ENCODE assay signal across 1 cellular context in genomic region chr2:65477590-65477989, GRCh38.
A peak's percentile ranks its signal among the peaks of the same experiment; 100 is the strongest.
TF ChIP-seq lines count a peak whose summit lies in the region.

No MANE protein-coding gene starts in this region.

TF ChIP-seq in K562, 482 proteins besides CTCF, POLR2A, EP300 and RAD21 (continued from another document):
- TF ChIP-seq TAF1 (IDR thresholded peaks at IDR 0.05; ENCODE audit: control insufficient read depth, extremely low read depth, insufficient read depth, low read length, severe bottlenecking), result no peak
- no peak for TF ChIP-seq MLLT1 (IDR thresholded peaks at IDR 0.05)
- TF ChIP-seq PKNOX1 (IDR thresholded peaks at IDR 0.05), result peak; percentile 24; the same call in 1 of the 2 replicates
- TF ChIP-seq ZC3H8 (IDR thresholded peaks at IDR 0.05), result no peak
- TF ChIP-seq BHLHE40 (IDR thresholded peaks at IDR 0.05; ENCODE audit: low read length), result no peak
- no peak for TF ChIP-seq GTF2A2 (tag; IDR thresholded peaks at IDR 0.05)
- no peak for TF ChIP-seq TEAD4 (IDR thresholded peaks at IDR 0.05; ENCODE audit: low read length)
- TF ChIP-seq TEAD4 (CRISPR knock-in tag; IDR thresholded peaks at IDR 0.05; ENCODE audit: borderline replicate concordance), result no peak
- TF ChIP-seq ETS2 (tag; IDR thresholded peaks at IDR 0.05; ENCODE audit: borderline replicate concordance, poor library complexity, severe bottlenecking), result no peak
- TF ChIP-seq MEIS2 (IDR thresholded peaks at IDR 0.05; ENCODE audit: partially characterized antibody), result peak; percentile 25
- no peak for TF ChIP-seq MXI1 (IDR thresholded peaks at IDR 0.05; ENCODE audit: low read depth, low read length)
- TF ChIP-seq NKRF (IDR thresholded peaks at IDR 0.05; ENCODE audit: borderline replicate concordance), result no peak
- no peak for TF ChIP-seq ZBTB11 (CRISPR knock-in tag; IDR thresholded peaks at IDR 0.05)
- TF ChIP-seq GMEB1 (CRISPR knock-in tag; IDR thresholded peaks at IDR 0.05), result no peak
- TF ChIP-seq ZNF696 (CRISPR knock-in tag; conservative IDR thresholded peaks at IDR 0.05), result no peak
- peak; percentile 41 for TF ChIP-seq SMARCA4 (IDR thresholded peaks at IDR 0.05)
